In genomic region chr18:13564579-13564978, GRCh38 we compare ENCODE assay signal across 12 cellular contexts.
A peak's percentile ranks its signal among the peaks of the same experiment; 100 is the strongest.
DNase-seq lines count a peak whose midpoint lies in the region; ATAC-seq, FAIRE-seq and TF ChIP-seq lines count a peak whose summit lies in the region.
"Had no signal": no experiment of that assay in that cellular context is flagged by ENCODE, and none has a peak within 500 bp of the region (broad histone marks: within the 10 kb centered on the region; RNA-seq: fewer than 3 reads in every experiment).

No MANE protein-coding gene starts in this region.

- H2AFZ ChIP-seq in OCI-LY3 (ENCODE audit: low read depth, low read length), result no peak overlapping the region
- no peak overlapping the region for H2AFZ ChIP-seq in mesenchymal stem cell (ENCODE audit: low read depth, low read length)
- no peak overlapping the region for H2AFZ ChIP-seq in hepatocyte

- H3K27ac ChIP-seq in OCI-LY3 (ENCODE audit: low read length), result peak overlapping the region; percentile 99
- H3K27ac ChIP-seq in left ventricle myocardium inferior (replicated peaks), result peak overlapping the region; percentile 80
- H3K27ac ChIP-seq in mesenchymal stem cell (ENCODE audit: low read length, poor library complexity, severe bottlenecking), result no peak overlapping the region
- H3K27ac ChIP-seq in hepatocyte, result no peak overlapping the region
- H3K27ac ChIP-seq: SJSA1 had no signal

- no peak overlapping the region for H3K14ac ChIP-seq in mesenchymal stem cell (ENCODE audit: low read length in 2 of 2)

- H2BK5ac ChIP-seq in mesenchymal stem cell (ENCODE audit: low read depth, low read length, poor library complexity, severe bottlenecking), result no peak overlapping the region

- no peak overlapping the region for H3K23ac ChIP-seq in mesenchymal stem cell (ENCODE audit: low read length in 2 of 2)

- no peak overlapping the region for H2AK5ac ChIP-seq in mesenchymal stem cell (ENCODE audit: low read length, severe bottlenecking)

- H3K9ac ChIP-seq in OCI-LY3 (ENCODE audit: low read length) (no peak overlapping the region), mesenchymal stem cell (ENCODE audit: low read length) (no peak overlapping the region)

- no peaks in the 10 kb centered on the region for H4K20me1 ChIP-seq in OCI-LY3 (ENCODE audit: insufficient read depth, low read length)
- no peaks in the 10 kb centered on the region for H4K20me1 ChIP-seq in hepatocyte (ENCODE audit: insufficient read depth, poor library complexity, severe bottlenecking)

- no peak overlapping the region for H3K4me3 ChIP-seq in OCI-LY3 (ENCODE audit: low read length)
- peak overlapping the region; percentile 8 for H3K4me3 ChIP-seq in left ventricle myocardium inferior
- no peak overlapping the region for H3K4me3 ChIP-seq in mesenchymal stem cell (ENCODE audit: insufficient read depth in 1 of 2, low read depth in 1 of 2, low read length in 2 of 2)
- H3K4me3 ChIP-seq in hepatocyte, result no peak overlapping the region
- H3K4me3 ChIP-seq: SJSA1 had no signal

- no peak overlapping the region for H4K8ac ChIP-seq in mesenchymal stem cell (ENCODE audit: low read length)

- H3K79me1 ChIP-seq in mesenchymal stem cell (replicated peaks; ENCODE audit: low read length, poor library complexity, severe bottlenecking), result no peaks in the 10 kb centered on the region

- H3K27me3 ChIP-seq in OCI-LY3 (ENCODE audit: low read depth, low read length) (no peaks in the 10 kb centered on the region), left ventricle myocardium inferior (ENCODE audit: low read depth) (no peaks in the 10 kb centered on the region), mesenchymal stem cell (ENCODE audit: control insufficient read depth in 1 of 2, insufficient read depth in 1 of 2, low read length in 2 of 2) (peaks cover 0 to 8% of the 10 kb centered on the region in 2 experiments), hepatocyte (no peaks in the 10 kb centered on the region)
- H3K27me3 ChIP-seq: SJSA1 had no signal

- H3K4me2 ChIP-seq in OCI-LY3 (ENCODE audit: low read length) (no peak overlapping the region), mesenchymal stem cell (ENCODE audit: low read length, poor library complexity, severe bottlenecking) (no peak overlapping the region), hepatocyte (no peak overlapping the region)

- no peaks in the 10 kb centered on the region for H3K36me3 ChIP-seq in OCI-LY3 (replicated peaks; ENCODE audit: low read depth, low read length)
- H3K36me3 ChIP-seq in left ventricle myocardium inferior, result no peaks in the 10 kb centered on the region
- H3K36me3 ChIP-seq in mesenchymal stem cell (ENCODE audit: control insufficient read depth in 1 of 2, insufficient read depth in 2 of 2, low read depth in 1 of 2, low read length in 2 of 2), result no peaks in the 10 kb centered on the region
- H3K36me3 ChIP-seq in hepatocyte (replicated peaks; ENCODE audit: insufficient read depth, low read depth), result no peaks in the 10 kb centered on the region
- H3K36me3 ChIP-seq: SJSA1 had no signal

- H3K9me2 ChIP-seq in hepatocyte (replicated peaks; ENCODE audit: insufficient read depth), result no peaks in the 10 kb centered on the region

- TF ChIP-seq CTCF in OCI-LY3 (IDR thresholded peaks at IDR 0.05; ENCODE audit: low read depth, low read length) (no peak), left ventricle myocardium inferior (IDR thresholded peaks at IDR 0.05; ENCODE audit: borderline replicate concordance) (no peak), hepatocyte (IDR thresholded peaks at IDR 0.05; ENCODE audit: poor library complexity) (no peak)

- no peaks in the 10 kb centered on the region for H3K79me2 ChIP-seq in OCI-LY3 (ENCODE audit: low read length)
- H3K79me2 ChIP-seq in hepatocyte, result no peaks in the 10 kb centered on the region

- H3K4me1 ChIP-seq in OCI-LY3 (ENCODE audit: low read length) (peaks cover 97% of the 10 kb centered on the region), left ventricle myocardium inferior (peaks cover 69% of the 10 kb centered on the region), mesenchymal stem cell (ENCODE audit: control insufficient read depth, insufficient read depth, low read depth, low read length) (no peaks in the 10 kb centered on the region), hepatocyte (ENCODE audit: insufficient read depth) (peaks cover 13% of the 10 kb centered on the region)
- H3K4me1 ChIP-seq: SJSA1 had no signal

- no peak overlapping the region for H3K4ac ChIP-seq in mesenchymal stem cell (ENCODE audit: low read depth in 1 of 2, low read length in 2 of 2)

- no peak for ATAC-seq in Right ventricle myocardium inferior

- H2BK120ac ChIP-seq in mesenchymal stem cell (ENCODE audit: low read depth, low read length), result no peak overlapping the region

- no peaks in the 10 kb centered on the region for H3K9me3 ChIP-seq in OCI-LY3 (ENCODE audit: insufficient read depth, low read length)
- no peaks in the 10 kb centered on the region for H3K9me3 ChIP-seq in left ventricle myocardium inferior (replicated peaks)
- no peaks in the 10 kb centered on the region for H3K9me3 ChIP-seq in mesenchymal stem cell (ENCODE audit: control insufficient read depth, low read length)
- no peaks in the 10 kb centered on the region for H3K9me3 ChIP-seq in hepatocyte (ENCODE audit: low read depth)
- H3K9me3 ChIP-seq: SJSA1 had no signal

- H2BK12ac ChIP-seq in mesenchymal stem cell (ENCODE audit: low read length in 2 of 2), result no peak overlapping the region

- intact Hi-C loops in Right ventricle myocardium inferior (cut with DNase I) (loop anchor here (2.0 to 5.0 kb wide), 2 partner anchors 46 to 163 kb away; partner anchors contain the start of genes FAM210A and RNMT), cardiac septum (cut with DNase I) (no loop called here), left ventricle myocardium inferior (cut with micrococcal nuclease) (no loop called here)

- no peak overlapping the region for H4K91ac ChIP-seq in mesenchymal stem cell (ENCODE audit: low read length)

- DNase-seq in Right ventricle myocardium inferior (ENCODE audit: missing footprints) (peak; percentile 73), cardiac septum (ENCODE audit: low spot score) (no peak), left ventricle myocardium inferior (peak; percentile 70), urothelium cell line (ENCODE audit: low spot score) (no peak), mesenchymal stem cell (no peak), DMS114 treated with DMSO at 0.1 percent for 48 hours (lab: John Stamatoyannopoulos, UW; ENCODE audit: unreplicated experiment) (no peak), hepatocyte (ENCODE audit: low spot score) (no peak)
- DNase-seq: NCI-H82, small intestine had no signal

- no peak overlapping the region for H3K18ac ChIP-seq in mesenchymal stem cell (ENCODE audit: low read depth in 1 of 2, low read length in 2 of 2)

- 86% methylated on average over 13 of the region's 13 CpGs for WGBS in mesenchymal stem cell
- WGBS in hepatocyte (ENCODE audit: low lambda C conversion rate, missing lambda C conversion rate), result 80% methylated on average over 12 of the region's 13 CpGs

- peak; percentile 13 for FAIRE-seq in urothelium cell line (lab: Jason Lieb, UNC)
- FAIRE-seq: bronchial epithelial cell, small intestine had no signal

- H2BK15ac ChIP-seq in mesenchymal stem cell (ENCODE audit: low read depth, poor library complexity, severe bottlenecking), result no peak overlapping the region

Comparison
In these comparisons a context has a peak if more than half of its experiments do, and no peak if none do; other contexts are left out.
1. DNase-seq: peak in Right ventricle myocardium inferior (single experiment) and left ventricle myocardium inferior (single experiment); none in cardiac septum (single experiment), urothelium cell line (single experiment), mesenchymal stem cell (single experiment), DMS114 treated with DMSO at 0.1 percent for 48 hours (single experiment) and hepatocyte (single experiment).
2. H3K27ac ChIP-seq: peak in OCI-LY3 (single experiment) and left ventricle myocardium inferior (single experiment); none in mesenchymal stem cell (single experiment) and hepatocyte (single experiment).